Comparison of ENCODE assay signal across 21 cellular contexts in the genomic region with DNA sequence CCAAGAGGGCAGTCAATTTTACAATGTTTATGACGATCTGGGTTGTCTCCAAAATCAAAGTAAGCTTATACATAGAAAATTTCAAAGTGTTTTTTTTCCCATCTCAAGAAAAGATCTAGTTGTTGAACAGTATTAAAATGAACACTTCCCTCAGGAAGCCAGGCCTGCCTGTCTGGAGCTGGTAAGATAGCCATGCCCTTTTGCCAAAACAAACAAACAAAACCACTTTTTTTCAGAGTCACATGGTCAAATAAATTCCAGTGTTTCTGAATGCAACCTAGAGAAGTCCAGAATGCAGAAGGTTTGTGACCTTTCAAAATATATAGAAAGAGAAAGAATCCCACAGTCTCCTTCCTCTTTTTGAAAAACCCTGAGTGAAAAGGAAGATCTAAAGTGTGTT.
"Had no signal": no experiment of that assay in that cellular context is flagged by ENCODE, and none has a peak within 500 bp of the region (broad histone marks: within the 10 kb centered on the region; RNA-seq: fewer than 3 reads in every experiment).

No MANE protein-coding gene starts in this region.

- ATAC-seq: left cardiac atrium; stimulated activated memory B cell treated with anti-CD40 and anti-IgM and Interleukin-4, amounts not matched to agents 10 μg/mL and 1 μg/mL and 100 μg/mL, for 72 hours; stimulated activated naive CD8-positive, alpha-beta T cell treated with anti-CD3 and anti-CD28 coated beads, Interleukin-15, amount 100 ng/mL, for 72 hours had no signal

- DNase-seq: colonic mucosa; dermis blood vessel endothelial cell; endodermal cell; erythroblast; immature natural killer cell; kidney; left cardiac atrium; mesendoderm; naive B cell; nephron progenitor cell; retina; right lobe of liver; spleen; stimulated activated CD4-positive, alpha-beta T cell treated with anti-CD3 and anti-CD28 coated beads, Interleukin-15, amount 100 ng/mL, for 24 hours; stimulated activated CD4-positive, alpha-beta T cell treated with anti-CD3 and anti-CD28 coated beads, Interleukin-1b, Interleukin-23, amount 100 ng/mL, for 48 hours; stimulated activated CD4-positive, alpha-beta T cell treated with anti-CD3 and anti-CD28 coated beads, Interleukin-4, amount 100 ng/mL, for 24 hours; stimulated activated naive CD8-positive, alpha-beta T cell treated with anti-CD3 and anti-CD28 coated beads, Interleukin-15, amount 100 ng/mL, for 72 hours; trophoblast cell had no signal

- H3K27ac ChIP-seq: colonic mucosa, parathyroid adenoma, prostate gland, right lobe of liver, spleen had no signal
